3 cellular contexts compared by ENCODE assay signal in the genomic region with DNA sequence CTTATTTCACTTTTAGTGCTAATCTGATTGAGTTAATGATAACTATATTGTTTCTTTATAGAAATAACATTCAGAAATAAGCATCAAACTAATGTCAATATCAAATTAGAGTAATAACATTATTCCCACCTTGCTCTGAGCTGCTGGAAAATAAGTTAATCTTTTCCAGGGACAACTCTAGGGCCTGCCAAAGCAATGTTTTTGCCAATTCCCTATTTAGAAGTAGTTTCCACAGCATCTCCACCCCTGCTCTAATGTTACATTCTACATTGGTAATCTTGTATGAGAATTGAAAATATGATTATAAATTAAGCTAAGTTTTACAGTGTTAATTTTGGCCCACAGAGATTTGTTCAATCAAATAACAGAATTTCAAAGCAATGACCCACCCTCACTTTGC.
"Had no signal": no experiment of that assay in that cellular context is flagged by ENCODE, and none has a peak within 500 bp of the region (broad histone marks: within the 10 kb centered on the region; RNA-seq: fewer than 3 reads in every experiment).

No MANE protein-coding gene starts in this region.

- H3K4me3 ChIP-seq: GM12878 had no signal

- DNase-seq: GDM1, GF-D8 had no signal
